Comparison of ENCODE assay signal across 32 cellular contexts in the genomic region with DNA sequence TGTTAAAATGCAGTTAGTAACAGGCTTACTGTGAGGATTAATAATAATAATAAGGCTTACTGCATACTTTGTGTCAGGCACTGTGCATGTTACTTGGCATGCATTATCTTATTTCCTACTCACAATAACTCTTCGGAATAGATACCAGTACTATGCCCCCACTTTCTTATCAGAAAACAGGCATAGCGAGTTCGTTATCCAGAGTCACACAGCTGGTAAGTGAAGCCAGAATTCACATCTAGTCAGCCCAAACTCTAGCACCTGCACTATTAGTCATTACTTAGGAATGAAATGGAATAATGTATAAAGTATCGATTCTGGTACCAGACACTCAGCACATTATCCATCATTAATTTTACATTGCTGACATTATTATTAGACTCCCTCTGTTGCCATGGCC.
"Had no signal": no experiment of that assay in that cellular context is flagged by ENCODE, and none has a peak within 500 bp of the region (broad histone marks: within the 10 kb centered on the region; RNA-seq: fewer than 3 reads in every experiment).

No MANE protein-coding gene starts in this region.

- H3K27ac Mint-ChIP-seq: activated B cell treated with CpG ODN at 0.5 μM for 24 hours; activated CD4-positive, alpha-beta memory T cell treated with anti-CD3 and anti-CD28 coated beads for 36 hours; activated naive CD4-positive, alpha-beta T cell treated with anti-CD3 and anti-CD28 coated beads, Interleukin-2, amount 50 U/mL, for 24 hours; activated naive CD8-positive, alpha-beta T cell treated with anti-CD3 and anti-CD28 coated beads, Interleukin-2, amount 10 ng/mL, durations not matched to agents 7 days and 5 days; activated T-cell treated with anti-CD3 and anti-CD28 coated beads, Interleukin-2, amount 50 U/mL, for 72 hours; activated T-helper 17 cell treated with anti-CD3 and anti-CD28 coated beads, Interleukin-2, amount 50 U/mL, for 72 hours; T-cell had no signal

- H3K4me1 ChIP-seq: breast epithelium had no signal

- H3K27me3 Mint-ChIP-seq: activated CD4-positive, alpha-beta memory T cell treated with anti-CD3 and anti-CD28 coated beads for 36 hours had no signal

- H2AFZ ChIP-seq: PC-9 had no signal

- H3K4me2 ChIP-seq: PC-9 had no signal

- DNase-seq: activated B cell treated with CpG ODN at 0.5 μM for 24 hours; activated CD4-positive, alpha-beta memory T cell treated with anti-CD3 and anti-CD28 coated beads for 36 hours; activated CD4-positive, alpha-beta T cell treated with anti-CD3 and anti-CD28 coated beads for 4 hours; activated CD4-positive, alpha-beta T cell treated with anti-CD3 and anti-CD28 coated beads, Interleukin-2, amount 50 U/mL, for 1 hour; activated CD4-positive, CD25-positive, alpha-beta regulatory T cell treated with anti-CD3 and anti-CD28 coated beads, Interleukin-2, amount 50 U/mL, for 72 hours; activated CD8-positive, alpha-beta memory T cell treated with anti-CD3 and anti-CD28 coated beads, Interleukin-2, amount 50 U/mL, for 4 hours; activated effector memory CD4-positive, alpha-beta T cell treated with anti-CD3 and anti-CD28 coated beads, Interleukin-2, amount 50 U/mL, for 16 hours; activated naive CD4-positive, alpha-beta T cell; activated naive CD8-positive, alpha-beta T cell treated with anti-CD3 and anti-CD28 coated beads, Interleukin-2, amount 10 ng/mL, durations not matched to agents 7 days and 5 days; activated T-cell treated with anti-CD3 and anti-CD28 coated beads for 4 hours; activated T-cell treated with anti-CD3 and anti-CD28 coated beads, Interleukin-2, amount 50 U/mL, for 72 hours; amygdala; Karpas-422; KBM-7; MV-4-11; NCI-H1436 treated with DMSO at 0.1 percent for 48 hours; NCI-H1694 treated with DMSO at 0.1 percent for 48 hours; NCI-H2171 treated with DMSO at 0.1 percent for 48 hours; NCI-H2227 treated with DMSO at 0.1 percent for 48 hours; NCI-H446 treated with DMSO at 0.1 percent for 48 hours; PC-9; SIG-M5; T-cell; T-helper 2 cell; T-helper 9 cell had no signal

- H3K4me1 Mint-ChIP-seq: activated B cell treated with CpG ODN at 0.5 μM for 24 hours; activated naive CD4-positive, alpha-beta T cell treated with anti-CD3 and anti-CD28 coated beads, Interleukin-2, amount 50 U/mL, for 24 hours; activated naive CD8-positive, alpha-beta T cell treated with anti-CD3 and anti-CD28 coated beads, Interleukin-2, amount 10 ng/mL, durations not matched to agents 7 days and 5 days; activated T-helper 17 cell treated with anti-CD3 and anti-CD28 coated beads, Interleukin-2, amount 50 U/mL, for 72 hours; T-cell had no signal

- H3K9me3 Mint-ChIP-seq: activated B cell treated with CpG ODN at 0.5 μM for 24 hours; activated CD4-positive, alpha-beta memory T cell treated with anti-CD3 and anti-CD28 coated beads for 36 hours; activated naive CD4-positive, alpha-beta T cell treated with anti-CD3 and anti-CD28 coated beads, Interleukin-2, amount 50 U/mL, for 24 hours; activated naive CD8-positive, alpha-beta T cell treated with anti-CD3 and anti-CD28 coated beads, Interleukin-2, amount 10 ng/mL, durations not matched to agents 7 days and 5 days; activated T-cell treated with anti-CD3 and anti-CD28 coated beads, Interleukin-2, amount 50 U/mL, for 72 hours; activated T-helper 17 cell treated with anti-CD3 and anti-CD28 coated beads, Interleukin-2, amount 50 U/mL, for 72 hours; T-cell had no signal

- H3K4me3 ChIP-seq: ascending aorta, breast epithelium, PC-9 had no signal

- H3K36me3 ChIP-seq: breast epithelium had no signal

- H3K36me3 Mint-ChIP-seq: activated CD4-positive, alpha-beta memory T cell treated with anti-CD3 and anti-CD28 coated beads for 36 hours; activated naive CD4-positive, alpha-beta T cell treated with anti-CD3 and anti-CD28 coated beads, Interleukin-2, amount 50 U/mL, for 24 hours; activated naive CD8-positive, alpha-beta T cell treated with anti-CD3 and anti-CD28 coated beads, Interleukin-2, amount 10 ng/mL, durations not matched to agents 7 days and 5 days; T-cell had no signal

- H3K27ac ChIP-seq: ascending aorta, breast epithelium, PC-9, RWPE1 had no signal

- H3K27me3 ChIP-seq: ascending aorta, breast epithelium had no signal

- H3K4me3 Mint-ChIP-seq: activated B cell treated with CpG ODN at 0.5 μM for 24 hours; activated CD4-positive, alpha-beta memory T cell treated with anti-CD3 and anti-CD28 coated beads for 36 hours; activated naive CD4-positive, alpha-beta T cell treated with anti-CD3 and anti-CD28 coated beads, Interleukin-2, amount 50 U/mL, for 24 hours; activated naive CD8-positive, alpha-beta T cell treated with anti-CD3 and anti-CD28 coated beads, Interleukin-2, amount 10 ng/mL, durations not matched to agents 7 days and 5 days; activated T-cell treated with anti-CD3 and anti-CD28 coated beads, Interleukin-2, amount 50 U/mL, for 72 hours; activated T-helper 17 cell treated with anti-CD3 and anti-CD28 coated beads, Interleukin-2, amount 50 U/mL, for 72 hours; T-cell had no signal

- H3K9me3 ChIP-seq: ascending aorta, breast epithelium had no signal

- ATAC-seq: activated T-cell treated with anti-CD3 and anti-CD28 coated beads, Interleukin-2, amount 50 U/mL, for 72 hours; activated T-helper 17 cell treated with anti-CD3 and anti-CD28 coated beads, Interleukin-2, amount 50 U/mL, for 72 hours; Right ventricle myocardium inferior; SK-N-SH treated with all-trans-retinoic acid at 6 μM for 48 hours; T-cell had no signal
